18 cellular contexts compared by ENCODE assay signal in the genomic region with DNA sequence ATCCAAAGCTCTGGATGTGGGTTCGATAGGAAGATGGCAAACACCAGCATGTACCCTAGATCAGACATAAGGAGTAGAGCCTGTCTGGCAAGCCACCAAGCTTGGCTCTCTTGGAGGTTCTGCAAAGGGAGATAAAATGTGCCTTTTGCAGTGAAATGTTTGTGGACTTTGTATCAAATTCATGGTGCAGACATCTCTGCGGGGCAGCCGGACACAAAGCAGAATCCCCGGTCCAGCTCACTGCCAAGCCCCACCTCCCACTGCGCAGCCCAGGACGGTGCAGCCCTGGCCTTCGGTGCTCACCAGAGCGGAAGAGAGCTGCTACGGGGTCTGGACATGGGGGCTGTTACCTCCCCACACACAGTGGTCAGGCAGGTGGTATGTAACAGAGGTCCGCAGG.
"Had no signal": no experiment of that assay in that cellular context is flagged by ENCODE, and none has a peak within 500 bp of the region (broad histone marks: within the 10 kb centered on the region; RNA-seq: fewer than 3 reads in every experiment).

No MANE protein-coding gene starts in this region.

- H3K4me3 ChIP-seq: body of pancreas, lung, psoas muscle, suprapubic skin, upper lobe of left lung had no signal

- ATAC-seq: activated CD8-positive, alpha-beta T cell treated with anti-CD3 and anti-CD28 coated beads, Interleukin-2, amount 10 ng/mL, durations not matched to agents 7 days and 5 days; activated T-helper 17 cell treated with anti-CD3 and anti-CD28 coated beads, Interleukin-2, amount 50 U/mL, for 72 hours; body of pancreas; naive thymus-derived CD8-positive, alpha-beta T cell; psoas muscle; stimulated activated naive CD8-positive, alpha-beta T cell treated with anti-CD3 and anti-CD28 coated beads, Interleukin-15, Interleukin-2, amounts not matched to agents 100 U/mL and 50 U/mL, for 24 hours had no signal

- H3K4me1 ChIP-seq: psoas muscle, suprapubic skin had no signal

- H3K9me3 Mint-ChIP-seq: activated T-helper 17 cell treated with anti-CD3 and anti-CD28 coated beads, Interleukin-2, amount 50 U/mL, for 72 hours had no signal

- H3K36me3 ChIP-seq: suprapubic skin, upper lobe of left lung had no signal

- H3K27me3 Mint-ChIP-seq: activated naive CD4-positive, alpha-beta T cell treated with anti-CD3 and anti-CD28 coated beads, Interleukin-2, amount 10 ng/mL, durations not matched to agents 7 days and 5 days; activated T-helper 17 cell treated with anti-CD3 and anti-CD28 coated beads, Interleukin-2, amount 50 U/mL, for 72 hours; naive thymus-derived CD8-positive, alpha-beta T cell had no signal

- H3K27ac ChIP-seq: epithelial cell of prostate, psoas muscle, suprapubic skin had no signal

- H3K27ac Mint-ChIP-seq: activated naive CD4-positive, alpha-beta T cell treated with anti-CD3 and anti-CD28 coated beads, Interleukin-2, amount 10 ng/mL, durations not matched to agents 7 days and 5 days; activated T-helper 17 cell treated with anti-CD3 and anti-CD28 coated beads, Interleukin-2, amount 50 U/mL, for 72 hours had no signal

- H3K9me3 ChIP-seq: body of pancreas, psoas muscle, suprapubic skin, upper lobe of left lung had no signal

- H3K27me3 ChIP-seq: body of pancreas, suprapubic skin, upper lobe of left lung had no signal

- DNase-seq: activated CD4-positive, alpha-beta T cell treated with anti-CD3 and anti-CD28 coated beads for 4 hours; activated CD8-positive, alpha-beta T cell treated with anti-CD3 and anti-CD28 coated beads, Interleukin-2, amount 10 ng/mL, durations not matched to agents 7 days and 5 days; activated naive CD4-positive, alpha-beta T cell treated with anti-CD3 and anti-CD28 coated beads, Interleukin-2, amount 10 ng/mL, durations not matched to agents 7 days and 5 days; central memory CD4-positive, alpha-beta T cell; cortex of kidney; effector memory CD4-positive, alpha-beta T cell; naive thymus-derived CD8-positive, alpha-beta T cell; psoas muscle; stimulated activated CD4-positive, alpha-beta T cell treated with anti-CD3 and anti-CD28 coated beads, Interleukin-12 subunit alpha, Interleukin-12 subunit beta, amount 100 ng/mL, for 4 hours; stimulated activated naive CD8-positive, alpha-beta T cell treated with anti-CD3 and anti-CD28 coated beads, Interleukin-15, Interleukin-2, amounts not matched to agents 100 U/mL and 50 U/mL, for 24 hours; SW 1271; T-helper 9 cell had no signal

- H3K4me3 Mint-ChIP-seq: activated CD8-positive, alpha-beta T cell treated with anti-CD3 and anti-CD28 coated beads, Interleukin-2, amount 10 ng/mL, durations not matched to agents 7 days and 5 days; activated naive CD4-positive, alpha-beta T cell treated with anti-CD3 and anti-CD28 coated beads, Interleukin-2, amount 10 ng/mL, durations not matched to agents 7 days and 5 days had no signal
